In genomic region chr20:31666258-31667042, GRCh38 we compare ENCODE assay signal across 10 cellular contexts. TPM values are rescaled to one million over a fixed set of nuclear protein-coding genes. Genes with fewer than 3 reads are reported as not detected.
DNase-seq lines count a peak whose midpoint lies in the region; ATAC-seq lines count a peak whose summit lies in the region.
"Had no signal": no experiment of that assay in that cellular context is flagged by ENCODE, and none has a peak within 500 bp of the region (broad histone marks: within the 10 kb centered on the region; RNA-seq: fewer than 3 reads in every experiment).

No MANE protein-coding gene starts in this region.

- peaks cover 12% of the 10 kb centered on the region for H3K4me1 ChIP-seq in NT2/D1 (ENCODE audit: insufficient read depth, insufficient read length)
- peaks cover 8% of the 10 kb centered on the region in 2 donors for H3K4me1 ChIP-seq in neuronal stem cell (ENCODE audit: control insufficient read depth in 2 of 2, insufficient read depth in 1 of 2, low read depth in 1 of 2, low read length in 2 of 2)
- H3K4me1 ChIP-seq: parathyroid adenoma had no signal

- H2BK120ac ChIP-seq in neuronal stem cell (ENCODE audit: low read depth, low read length): no peak overlapping the region

- no peak overlapping the region for H3K14ac ChIP-seq in neuronal stem cell (ENCODE audit: low read length)

- no peak overlapping the region for H2BK12ac ChIP-seq in neuronal stem cell (ENCODE audit: low read length)

- no peak overlapping the region for H3K23ac ChIP-seq in neuronal stem cell (ENCODE audit: low read depth, low read length, poor library complexity)

- peak; percentile 84 for DNase-seq in Ammon's horn (ENCODE audit: low spot score)
- no peak for DNase-seq in NT2/D1 (ENCODE audit: low read depth, low spot score)
- DNase-seq in epithelial cell of prostate (ENCODE audit: low read depth, low spot score): no peak
- DNase-seq in neuronal stem cell (ENCODE audit: low spot score): no peak
- DNase-seq in iPS-NIHi11 (ENCODE audit: low spot score): no peak
- no peak for DNase-seq in COR-L47 (lab: John Stamatoyannopoulos, UW)
- DNase-seq: activated T-cell treated with anti-CD3 and anti-CD28 coated beads, Interleukin-2, amount 50 U/mL, for 4 hours had no signal

- H3K36me3 ChIP-seq in NT2/D1 (ENCODE audit: insufficient read depth, insufficient read length, low read length) (peaks cover 35% of the 10 kb centered on the region), neuronal stem cell (replicated peaks in 1 of 2; ENCODE audit: control insufficient read depth in 2 of 2, insufficient read depth in 2 of 2, low read length in 2 of 2) (peaks cover 9 to 48% of the 10 kb centered on the region in 2 donors)

- H3K9me3 ChIP-seq in NT2/D1 (ENCODE audit: insufficient read depth, low read length): no peaks in the 10 kb centered on the region
- H3K9me3 ChIP-seq in neuronal stem cell (replicated peaks in 1 of 2; ENCODE audit: control insufficient read depth in 2 of 2, insufficient read depth in 1 of 2, low read depth in 1 of 2, low read length in 2 of 2): no peaks in the 10 kb centered on the region

- H4K8ac ChIP-seq in neuronal stem cell (ENCODE audit: low read depth, low read length): no peak overlapping the region

- WGBS in neuronal stem cell (ENCODE audit: extremely low coverage in 2 of 2, insufficient read length in 2 of 2, insufficient replicate concordance in 1 of 2), 2 donors: no CpG with 5 or more reads among the region's 7 CpGs

- H3K9ac ChIP-seq in NT2/D1 (ENCODE audit: insufficient read length, low read depth) (peak overlapping the region; percentile 51), neuronal stem cell (ENCODE audit: low read depth, low read length, poor library complexity) (no peak overlapping the region)
- H3K9ac ChIP-seq: parathyroid adenoma had no signal

- H3K27ac ChIP-seq in epithelial cell of prostate: peak overlapping the region; percentile 56
- peak overlapping the region; percentile 23 for H3K27ac ChIP-seq in neuronal stem cell (replicated peaks; ENCODE audit: low read length)
- H3K27ac ChIP-seq: parathyroid adenoma had no signal

- no peak overlapping the region for H3K4ac ChIP-seq in neuronal stem cell (ENCODE audit: low read length)

- H2BK15ac ChIP-seq in neuronal stem cell (ENCODE audit: low read length): no peak overlapping the region

- H3K4me3 ChIP-seq in NT2/D1 (ENCODE audit: insufficient read length, low read depth) (no peak overlapping the region), neuronal stem cell (ENCODE audit: low read length in 2 of 2) (no peak overlapping the region)

- H3K79me1 ChIP-seq in neuronal stem cell (ENCODE audit: low read depth, low read length): peaks cover 5% of the 10 kb centered on the region

- no peak overlapping the region for H4K91ac ChIP-seq in neuronal stem cell (ENCODE audit: low read depth, low read length, poor library complexity)

- ATAC-seq in GM19351 (IDR thresholded peaks at IDR 0.05; ENCODE audit: unreplicated experiment): no peak
- no peak for ATAC-seq in HG03196 (IDR thresholded peaks at IDR 0.05; ENCODE audit: unreplicated experiment)

- H2AFZ ChIP-seq in neuronal stem cell (ENCODE audit: low read length): no peak overlapping the region
- H2AFZ ChIP-seq: parathyroid adenoma had no signal

- no peak overlapping the region for H2BK5ac ChIP-seq in neuronal stem cell (ENCODE audit: low read length)

- no peak overlapping the region for H3K4me2 ChIP-seq in neuronal stem cell (ENCODE audit: insufficient read depth, low read length, poor library complexity, severe bottlenecking)

- H3K27me3 ChIP-seq in NT2/D1 (ENCODE audit: insufficient read depth, insufficient read length) (no peaks in the 10 kb centered on the region), neuronal stem cell (ENCODE audit: control insufficient read depth in 3 of 3, insufficient read depth in 3 of 3, low read depth in 1 of 3, low read length in 3 of 3) (no peaks in the 10 kb centered on the region)

- H2AK5ac ChIP-seq in neuronal stem cell (ENCODE audit: low read depth, low read length): no peak overlapping the region

- peak overlapping the region; percentile 54 for H3K18ac ChIP-seq in neuronal stem cell (ENCODE audit: low read length)

RNA-seq across cellular contexts. Expression of gene COX4I2, which starts 28.7 kb away (rescaled TPM):
- polyA plus RNA-seq in neuronal stem cell (2013, experiment 1 of 2): 0.10 TPM
- not detected for polyA plus RNA-seq in neuronal stem cell (2013, experiment 2 of 2)

RNA-seq across cellular contexts. Expression of gene BCL2L1, which starts 56.2 kb away (rescaled TPM):
- polyA plus RNA-seq in neuronal stem cell (2013, experiment 1 of 2): 37.9 TPM
- 38.2 TPM for polyA plus RNA-seq in neuronal stem cell (2013, experiment 2 of 2)
